1 cellular context compared by ENCODE assay signal in the genomic region with DNA sequence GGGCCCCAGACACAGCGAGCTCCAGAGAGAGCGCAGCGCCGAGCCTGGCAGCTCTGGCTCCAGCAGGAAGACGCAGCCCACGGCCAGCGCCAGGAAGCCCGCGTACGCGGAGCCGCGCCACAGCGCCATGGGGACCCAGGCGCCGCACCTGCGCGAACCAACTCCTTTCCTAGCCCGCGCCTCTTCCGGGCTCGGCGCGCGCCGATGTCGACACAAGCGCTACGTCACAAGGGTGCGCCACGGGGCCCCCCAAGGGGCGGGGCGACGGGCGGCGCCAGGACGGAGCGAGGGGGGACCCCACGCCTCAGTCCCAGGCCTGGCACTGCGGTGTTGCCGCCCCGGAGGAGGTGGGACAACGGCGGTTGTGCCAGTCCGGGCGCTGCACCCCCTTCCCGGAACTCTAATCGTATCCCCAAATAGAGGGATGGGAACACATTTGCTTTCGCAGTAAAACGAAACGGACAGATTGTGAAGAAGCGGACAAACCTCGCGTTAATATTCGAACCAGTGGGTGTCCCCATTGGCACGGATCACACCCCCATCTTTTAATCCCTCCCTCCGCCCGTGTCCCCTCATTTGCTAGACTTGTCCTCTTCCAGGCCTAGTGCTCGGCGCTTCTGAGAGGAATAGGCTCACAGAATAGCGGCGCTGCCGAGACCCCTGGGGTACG.
A peak's percentile ranks its signal among the peaks of the same experiment; 100 is the strongest.
TF ChIP-seq lines count a peak whose summit lies in the region.

A gene (minus strand): TSS at position 196 of the 670 bp plus-strand sequence. CDS start 67 bp downstream, at position 129.

TF ChIP-seq in HepG2, 621 proteins besides CTCF, POLR2A, EP300 and RAD21 (continued from another document and continues in another):
- TF ChIP-seq ZNF766 (CRISPR knock-in tag; IDR thresholded peaks at IDR 0.05; ENCODE audit: borderline replicate concordance) (0 out of 2 replicates have a peak, but pooled peaks have one; percentile 23), ZNF34 (CRISPR knock-in tag; IDR thresholded peaks at IDR 0.05; ENCODE audit: borderline replicate concordance) (peak; percentile 33; the same call in 1 of the 2 replicates), ZNF792 (CRISPR knock-in tag; IDR thresholded peaks at IDR 0.05) (peak; percentile 77), KDM3A (CRISPR knock-in tag; IDR thresholded peaks at IDR 0.05; ENCODE audit: low read depth) (peak; percentile 83), ZBTB1 (CRISPR knock-in tag; IDR thresholded peaks at IDR 0.05; ENCODE audit: borderline replicate concordance) (no peak), MIER2 (CRISPR knock-in tag; IDR thresholded peaks at IDR 0.05) (no peak), ZNF496 (CRISPR knock-in tag; IDR thresholded peaks at IDR 0.05; ENCODE audit: insufficient replicate concordance) (no peak), NFRKB (IDR thresholded peaks at IDR 0.05) (no peak), KLF16 (CRISPR knock-in tag; IDR thresholded peaks at IDR 0.05) (peak; percentile 40 to 82; a peak in 3 of 4 replicates), BORCS8-MEF2B (CRISPR knock-in tag; IDR thresholded peaks at IDR 0.05) (peak; percentile 66), ZNF160 (CRISPR knock-in tag; IDR thresholded peaks at IDR 0.05) (peak; percentile 38; the same call in 1 of the 2 replicates), ZBTB7A (CRISPR knock-in tag; IDR thresholded peaks at IDR 0.05) (peak; percentile 64; the same call in 1 of the 2 replicates), ZNF703 (CRISPR knock-in tag; IDR thresholded peaks at IDR 0.05; ENCODE audit: borderline replicate concordance) (no peak), ASH2L (IDR thresholded peaks at IDR 0.05; ENCODE audit: insufficient read length, low read depth, low read length) (peak; percentile 91), ZNF335 (CRISPR knock-in tag; IDR thresholded peaks at IDR 0.05) (peak; percentile 45; the same call in 1 of the 2 replicates), RFX3 (CRISPR knock-in tag; IDR thresholded peaks at IDR 0.05) (peak; percentile 37; the same call in 1 of the 2 replicates), SNAPC2 (CRISPR knock-in tag; IDR thresholded peaks at IDR 0.05) (no peak), ZBTB21 (CRISPR knock-in tag; IDR thresholded peaks at IDR 0.05) (no peak), GABPB1 (CRISPR knock-in tag; IDR thresholded peaks at IDR 0.05) (peak; percentile 94), SOX6 (IDR thresholded peaks at IDR 0.05) (no peak), SOX6 (CRISPR knock-in tag; IDR thresholded peaks at IDR 0.05) (peak; percentile 77), ZIK1 (CRISPR knock-in tag; IDR thresholded peaks at IDR 0.05; ENCODE audit: borderline replicate concordance, low read depth) (peak; percentile 50; the same call in 1 of the 2 replicates), NCOA2 (CRISPR knock-in tag; IDR thresholded peaks at IDR 0.05) (peak; percentile 36; the same call in 1 of the 2 replicates), NFKB2 (CRISPR knock-in tag; IDR thresholded peaks at IDR 0.05; ENCODE audit: borderline replicate concordance) (peak; percentile 77; the same call in 1 of the 2 replicates), ZNF782 (CRISPR knock-in tag; IDR thresholded peaks at IDR 0.05; ENCODE audit: borderline replicate concordance) (peak; percentile 36; the same call in 1 of the 2 replicates), SIX1 (CRISPR knock-in tag; IDR thresholded peaks at IDR 0.05; ENCODE audit: borderline replicate concordance) (no peak), IKZF1 (IDR thresholded peaks at IDR 0.05) (no peak), ZEB1 (IDR thresholded peaks at IDR 0.05; ENCODE audit: insufficient replicate concordance, low read depth) (no peak), ZSCAN25 (CRISPR knock-in tag; IDR thresholded peaks at IDR 0.05) (no peak), TBP (CRISPR knock-in tag; IDR thresholded peaks at IDR 0.05) (peak; percentile 79; the same call in 1 of the 2 replicates), ZNF101 (CRISPR knock-in tag; IDR thresholded peaks at IDR 0.05; ENCODE audit: borderline replicate concordance, low read depth) (peak; percentile 33; the same call in 1 of the 2 replicates), ZNF616 (CRISPR knock-in tag; IDR thresholded peaks at IDR 0.05; ENCODE audit: low read depth) (no peak), HDAC1 (CRISPR knock-in tag; IDR thresholded peaks at IDR 0.05) (peak; percentile 99), TGIF2 (CRISPR knock-in tag; IDR thresholded peaks at IDR 0.05) (no peak; the same call in none of the 2 replicates)
- TF ChIP-seq, protein P1, sequence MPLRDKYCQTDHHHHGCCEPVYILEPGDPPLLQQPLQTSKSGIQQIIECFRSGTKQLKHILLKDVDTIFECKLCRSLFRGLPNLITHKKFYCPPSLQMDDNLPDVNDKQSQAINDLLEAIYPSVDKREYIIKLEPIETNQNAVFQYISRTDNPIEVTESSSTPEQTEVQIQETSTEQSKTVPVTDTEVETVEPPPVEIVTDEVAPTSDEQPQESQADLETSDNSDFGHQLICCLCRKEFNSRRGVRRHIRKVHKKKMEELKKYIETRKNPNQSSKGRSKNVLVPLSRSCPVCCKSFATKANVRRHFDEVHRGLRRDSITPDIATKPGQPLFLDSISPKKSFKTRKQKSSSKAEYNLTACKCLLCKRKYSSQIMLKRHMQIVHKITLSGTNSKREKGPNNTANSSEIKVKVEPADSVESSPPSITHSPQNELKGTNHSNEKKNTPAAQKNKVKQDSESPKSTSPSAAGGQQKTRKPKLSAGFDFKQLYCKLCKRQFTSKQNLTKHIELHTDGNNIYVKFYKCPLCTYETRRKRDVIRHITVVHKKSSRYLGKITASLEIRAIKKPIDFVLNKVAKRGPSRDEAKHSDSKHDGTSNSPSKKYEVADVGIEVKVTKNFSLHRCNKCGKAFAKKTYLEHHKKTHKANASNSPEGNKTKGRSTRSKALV (CRISPR knock-in tag; IDR thresholded peaks at IDR 0.05): peak; percentile 89; the same call in 1 of the 2 replicates
- TF ChIP-seq, protein P2, sequence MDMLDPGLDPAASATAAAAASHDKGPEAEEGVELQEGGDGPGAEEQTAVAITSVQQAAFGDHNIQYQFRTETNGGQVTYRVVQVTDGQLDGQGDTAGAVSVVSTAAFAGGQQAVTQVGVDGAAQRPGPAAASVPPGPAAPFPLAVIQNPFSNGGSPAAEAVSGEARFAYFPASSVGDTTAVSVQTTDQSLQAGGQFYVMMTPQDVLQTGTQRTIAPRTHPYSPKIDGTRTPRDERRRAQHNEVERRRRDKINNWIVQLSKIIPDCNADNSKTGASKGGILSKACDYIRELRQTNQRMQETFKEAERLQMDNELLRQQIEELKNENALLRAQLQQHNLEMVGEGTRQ (IDR thresholded peaks at IDR 0.05; ENCODE audit: low read depth, low read length): no peak
- TF ChIP-seq, protein P2 (CRISPR knock-in tag; IDR thresholded peaks at IDR 0.05; ENCODE audit: borderline replicate concordance): no peak; the same call in 1 of the 2 replicates
- TF ChIP-seq, protein P3, sequence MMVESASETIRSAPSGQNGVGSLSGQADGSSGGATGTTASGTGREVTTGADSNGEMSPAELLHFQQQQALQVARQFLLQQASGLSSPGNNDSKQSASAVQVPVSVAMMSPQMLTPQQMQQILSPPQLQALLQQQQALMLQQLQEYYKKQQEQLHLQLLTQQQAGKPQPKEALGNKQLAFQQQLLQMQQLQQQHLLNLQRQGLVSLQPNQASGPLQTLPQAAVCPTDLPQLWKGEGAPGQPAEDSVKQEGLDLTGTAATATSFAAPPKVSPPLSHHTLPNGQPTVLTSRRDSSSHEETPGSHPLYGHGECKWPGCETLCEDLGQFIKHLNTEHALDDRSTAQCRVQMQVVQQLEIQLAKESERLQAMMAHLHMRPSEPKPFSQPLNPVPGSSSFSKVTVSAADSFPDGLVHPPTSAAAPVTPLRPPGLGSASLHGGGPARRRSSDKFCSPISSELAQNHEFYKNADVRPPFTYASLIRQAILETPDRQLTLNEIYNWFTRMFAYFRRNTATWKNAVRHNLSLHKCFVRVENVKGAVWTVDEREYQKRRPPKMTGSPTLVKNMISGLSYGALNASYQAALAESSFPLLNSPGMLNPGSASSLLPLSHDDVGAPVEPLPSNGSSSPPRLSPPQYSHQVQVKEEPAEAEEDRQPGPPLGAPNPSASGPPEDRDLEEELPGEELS (CRISPR knock-in tag; IDR thresholded peaks at IDR 0.05): no peak; the same call in 1 of the 2 replicates
- TF ChIP-seq, protein P4, sequence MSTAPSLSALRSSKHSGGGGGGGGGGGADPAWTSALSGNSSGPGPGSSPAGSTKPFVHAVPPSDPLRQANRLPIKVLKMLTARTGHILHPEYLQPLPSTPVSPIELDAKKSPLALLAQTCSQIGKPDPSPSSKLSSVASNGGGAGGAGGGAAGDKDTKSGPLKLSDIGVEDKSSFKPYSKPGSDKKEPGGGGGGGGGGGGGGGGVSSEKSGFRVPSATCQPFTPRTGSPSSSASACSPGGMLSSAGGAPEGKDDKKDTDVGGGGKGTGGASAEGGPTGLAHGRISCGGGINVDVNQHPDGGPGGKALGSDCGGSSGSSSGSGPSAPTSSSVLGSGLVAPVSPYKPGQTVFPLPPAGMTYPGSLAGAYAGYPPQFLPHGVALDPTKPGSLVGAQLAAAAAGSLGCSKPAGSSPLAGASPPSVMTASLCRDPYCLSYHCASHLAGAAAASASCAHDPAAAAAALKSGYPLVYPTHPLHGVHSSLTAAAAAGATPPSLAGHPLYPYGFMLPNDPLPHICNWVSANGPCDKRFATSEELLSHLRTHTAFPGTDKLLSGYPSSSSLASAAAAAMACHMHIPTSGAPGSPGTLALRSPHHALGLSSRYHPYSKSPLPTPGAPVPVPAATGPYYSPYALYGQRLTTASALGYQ (CRISPR knock-in tag; IDR thresholded peaks at IDR 0.05): peak; percentile 56; the same call in 1 of the 2 replicates
- TF ChIP-seq, protein P5, sequence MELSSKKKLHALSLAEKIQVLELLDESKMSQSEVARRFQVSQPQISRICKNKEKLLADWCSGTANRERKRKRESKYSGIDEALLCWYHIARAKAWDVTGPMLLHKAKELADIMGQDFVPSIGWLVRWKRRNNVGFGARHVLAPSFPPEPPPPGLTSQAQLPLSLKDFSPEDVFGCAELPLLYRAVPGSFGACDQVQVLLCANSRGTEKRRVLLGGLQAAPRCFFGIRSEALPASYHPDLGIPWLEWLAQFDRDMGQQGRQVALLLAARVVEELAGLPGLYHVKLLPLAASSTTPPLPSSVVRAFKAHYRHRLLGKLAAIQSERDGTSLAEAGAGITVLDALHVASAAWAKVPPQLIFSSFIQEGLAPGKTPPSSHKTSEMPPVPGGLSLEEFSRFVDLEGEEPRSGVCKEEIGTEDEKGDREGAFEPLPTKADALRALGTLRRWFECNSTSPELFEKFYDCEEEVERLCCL (CRISPR knock-in tag; IDR thresholded peaks at IDR 0.05; ENCODE audit: borderline replicate concordance): no peak
- TF ChIP-seq, protein P6, sequence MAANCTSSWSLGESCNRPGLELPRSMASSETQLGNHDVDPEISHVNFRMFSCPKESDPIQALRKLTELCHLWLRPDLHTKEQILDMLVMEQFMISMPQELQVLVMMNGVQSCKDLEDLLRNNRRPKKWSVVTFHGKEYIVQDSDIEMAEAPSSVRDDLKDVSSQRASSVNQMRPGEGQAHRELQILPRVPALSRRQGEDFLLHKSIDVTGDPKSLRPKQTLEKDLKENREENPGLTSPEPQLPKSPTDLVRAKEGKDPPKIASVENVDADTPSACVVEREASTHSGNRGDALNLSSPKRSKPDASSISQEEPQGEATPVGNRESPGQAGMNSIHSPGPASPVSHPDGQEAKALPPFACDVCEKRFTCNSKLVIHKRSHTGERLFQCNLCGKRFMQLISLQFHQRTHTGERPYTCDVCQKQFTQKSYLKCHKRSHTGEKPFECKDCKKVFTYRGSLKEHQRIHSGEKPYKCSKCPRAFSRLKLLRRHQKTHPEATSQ (CRISPR knock-in tag; IDR thresholded peaks at IDR 0.05; ENCODE audit: borderline replicate concordance): no peak
- TF ChIP-seq, protein P7, sequence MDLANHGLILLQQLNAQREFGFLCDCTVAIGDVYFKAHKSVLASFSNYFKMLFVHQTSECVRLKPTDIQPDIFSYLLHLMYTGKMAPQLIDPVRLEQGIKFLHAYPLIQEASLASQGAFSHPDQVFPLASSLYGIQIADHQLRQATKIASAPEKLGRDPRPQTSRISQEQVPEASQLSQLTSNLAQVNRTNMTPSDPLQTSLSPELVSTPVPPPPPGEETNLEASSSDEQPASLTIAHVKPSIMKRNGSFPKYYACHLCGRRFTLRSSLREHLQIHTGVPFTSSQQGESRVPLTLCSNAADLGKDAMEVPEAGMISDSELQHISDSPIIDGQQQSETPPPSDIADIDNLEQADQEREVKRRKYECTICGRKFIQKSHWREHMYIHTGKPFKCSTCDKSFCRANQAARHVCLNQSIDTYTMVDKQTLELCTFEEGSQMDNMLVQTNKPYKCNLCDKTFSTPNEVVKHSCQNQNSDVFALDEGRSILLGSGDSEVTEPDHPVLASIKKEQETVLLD (CRISPR knock-in tag; IDR thresholded peaks at IDR 0.05; ENCODE audit: low read depth): no peak
- TF ChIP-seq, protein P8, sequence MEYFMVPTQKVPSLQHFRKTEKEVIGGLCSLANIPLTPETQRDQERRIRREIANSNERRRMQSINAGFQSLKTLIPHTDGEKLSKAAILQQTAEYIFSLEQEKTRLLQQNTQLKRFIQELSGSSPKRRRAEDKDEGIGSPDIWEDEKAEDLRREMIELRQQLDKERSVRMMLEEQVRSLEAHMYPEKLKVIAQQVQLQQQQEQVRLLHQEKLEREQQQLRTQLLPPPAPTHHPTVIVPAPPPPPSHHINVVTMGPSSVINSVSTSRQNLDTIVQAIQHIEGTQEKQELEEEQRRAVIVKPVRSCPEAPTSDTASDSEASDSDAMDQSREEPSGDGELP (IDR thresholded peaks at IDR 0.05; ENCODE audit: borderline replicate concordance, low read depth): no peak; the same call in 1 of the 2 replicates
